In genomic region chr10:3578682-3579081, GRCh38 we compare ENCODE assay signal across 2 cellular contexts.
TF ChIP-seq lines count a peak whose summit lies in the region.

No MANE protein-coding gene starts in this region.

TF ChIP-seq in HEK293, 187 proteins besides CTCF, POLR2A, EP300 and RAD21:
- 0 out of 2 replicates have a peak, but pooled peaks have one; percentile 18 for TF ChIP-seq ZNF366 (tag by site-specific recombination; conservative IDR thresholded peaks at IDR 0.05)
- TF ChIP-seq ZSCAN18 (tag by site-specific recombination; IDR thresholded peaks at IDR 0.05), result no peak
- no peak for TF ChIP-seq ZNF658 (tag by site-specific recombination; IDR thresholded peaks at IDR 0.05)

TF ChIP-seq in K562, 482 proteins besides CTCF, POLR2A, EP300 and RAD21:
- TF ChIP-seq CREBBP (IDR thresholded peaks at IDR 0.05; ENCODE audit: low read depth, low read length) (peak; percentile 84), ZEB2 (IDR thresholded peaks at IDR 0.05) (peak; percentile 64), ZBTB2 (IDR thresholded peaks at IDR 0.05) (0 out of 2 replicates have a peak, but pooled peaks have one; percentile 40), CCAR2 (IDR thresholded peaks at IDR 0.05; ENCODE audit: low read depth, low read length) (no peak), GTF2B (IDR thresholded peaks at IDR 0.05; ENCODE audit: extremely low read depth, insufficient read length) (no peak), FUS (optimal IDR thresholded peaks at IDR 0.05; ENCODE audit: low read depth, low read length) (no peak)
